In the genomic region with DNA sequence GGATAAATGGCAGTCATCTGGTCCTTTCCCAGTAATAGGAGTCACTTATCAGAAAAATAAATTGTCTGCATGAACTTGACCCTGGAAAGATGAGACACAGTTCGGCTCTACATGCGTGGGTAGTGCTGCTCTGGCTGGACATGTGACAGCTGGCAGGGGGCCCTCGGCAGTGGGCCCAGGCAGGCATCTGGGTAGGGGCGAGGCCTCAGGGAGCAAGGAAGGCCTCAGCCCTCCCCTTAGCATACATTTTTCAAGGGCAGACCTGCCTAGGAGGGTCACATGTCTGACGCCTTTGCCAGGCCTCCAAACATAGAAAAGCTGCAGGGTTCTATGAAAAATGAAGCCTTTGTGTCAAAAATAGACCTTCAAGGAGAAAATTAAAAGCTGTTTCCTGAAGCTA, we compare ENCODE assay signal across 8 cellular contexts. TPM values are rescaled to one million over a fixed set of nuclear protein-coding genes. Genes with fewer than 3 reads are reported as not detected.
DNase-seq lines count a peak whose midpoint lies in the region; ATAC-seq and TF ChIP-seq lines count a peak whose summit lies in the region.

No MANE protein-coding gene starts in this region.

- H3K9me3 ChIP-seq in lower lobe of right lung (no peaks in the 10 kb centered on the region), transverse colon (no peaks in the 10 kb centered on the region)

- DNase-seq in NCI-H2227 (lab: John Stamatoyannopoulos, UW; ENCODE audit: unreplicated experiment), result peak; percentile 41
- peak; percentile 75 for DNase-seq in coronary artery (ENCODE audit: low spot score)
- peak; percentile 51 for DNase-seq in lower lobe of right lung
- DNase-seq in transverse colon, result peak; percentile 20
- DNase-seq in cortex of kidney (lab: John Stamatoyannopoulos, UW), result no peak

- H3K27me3 ChIP-seq in lower lobe of right lung (ENCODE audit: low read depth), result no peaks in the 10 kb centered on the region
- no peaks in the 10 kb centered on the region for H3K27me3 ChIP-seq in transverse colon

- H3K36me3 ChIP-seq in lower lobe of right lung (no peaks in the 10 kb centered on the region), transverse colon (no peaks in the 10 kb centered on the region)

- TF ChIP-seq EP300 in transverse colon (IDR thresholded peaks at IDR 0.05; ENCODE audit: low read depth), result no peak

- TF ChIP-seq CTCF in coronary artery (IDR thresholded peaks at IDR 0.05) (no peak), lower lobe of right lung (IDR thresholded peaks at IDR 0.05) (no peak), transverse colon (IDR thresholded peaks at IDR 0.05) (no peak)

- in situ Hi-C loops in transverse colon (cut with MboI; ENCODE audit: low pct_ligation_motif_present in 1 of 4, low pct_unique_long_range_greater_than_20kb in 1 of 4, low sequenced_read_pairs in 3 of 4), result no loop called here

- TF ChIP-seq POLR2A in transverse colon (IDR thresholded peaks at IDR 0.05) (no peak), GM18505 (IDR thresholded peaks at IDR 0.05; ENCODE audit: borderline replicate concordance, extremely low read depth, insufficient read depth, insufficient read length) (no peak)

- peak overlapping the region in 1 of 2 donors; percentile 26 for H3K27ac ChIP-seq in coronary artery
- no peak overlapping the region for H3K27ac ChIP-seq in lower lobe of right lung
- H3K27ac ChIP-seq in transverse colon, result peak overlapping the region in 1 of 4 donors; percentile 41

- intact Hi-C loops in lower lobe of right lung (cut with DNase I), result no loop called here
- intact Hi-C loops in transverse colon (cut with DNase I; ENCODE audit: low total_unique reads), result no loop called here

- 47% methylated on average over 5 of the region's 5 CpGs for WGBS in transverse colon (ENCODE audit: low coverage in 1 of 2), 2 donors

- ATAC-seq in lower lobe of right lung, result peak; percentile 64 to 65
- no peak for ATAC-seq in GM18505 (IDR thresholded peaks at IDR 0.05; ENCODE audit: unreplicated experiment)
- ATAC-seq in GM21390 (IDR thresholded peaks at IDR 0.05; ENCODE audit: unreplicated experiment), result no peak
- ATAC-seq in GM18909 (IDR thresholded peaks at IDR 0.05; ENCODE audit: poor library complexity, unreplicated experiment), result no peak

- H3K4me1 ChIP-seq in lower lobe of right lung (peaks cover 10% of the 10 kb centered on the region), transverse colon (peaks cover 0 to 6% (median 3%) of the 10 kb centered on the region in 4 donors)

- no peak overlapping the region for H3K4me3 ChIP-seq in coronary artery
- no peak overlapping the region for H3K4me3 ChIP-seq in lower lobe of right lung
- H3K4me3 ChIP-seq in transverse colon, result no peak overlapping the region

RNA-seq across cellular contexts. Expression of a gene that starts 12.8 kb away (rescaled TPM):
- total RNA-seq in lower lobe of right lung, result 90.3 TPM
- total RNA-seq in transverse colon, result 10 to 100 TPM; 34.8 to 81.0 (median 52.9) TPM

RNA-seq across cellular contexts. Expression of a gene that starts 47.9 kb away (rescaled TPM):
- total RNA-seq in lower lobe of right lung, result 61.6 TPM
- 100 to 1,000 TPM in 1 of 4 donors, 10 to 100 TPM in 3; 33.3 to 169 (median 39.4) TPM for total RNA-seq in transverse colon

Comparison
In these comparisons a context has a peak if more than half of its experiments do, and no peak if none do; other contexts are left out.
1. ATAC-seq: peak in lower lobe of right lung (2 of 2); none in GM18505 (single experiment), GM21390 (single experiment) and GM18909 (single experiment).